20 cellular contexts compared by ENCODE assay signal in the genomic region with DNA sequence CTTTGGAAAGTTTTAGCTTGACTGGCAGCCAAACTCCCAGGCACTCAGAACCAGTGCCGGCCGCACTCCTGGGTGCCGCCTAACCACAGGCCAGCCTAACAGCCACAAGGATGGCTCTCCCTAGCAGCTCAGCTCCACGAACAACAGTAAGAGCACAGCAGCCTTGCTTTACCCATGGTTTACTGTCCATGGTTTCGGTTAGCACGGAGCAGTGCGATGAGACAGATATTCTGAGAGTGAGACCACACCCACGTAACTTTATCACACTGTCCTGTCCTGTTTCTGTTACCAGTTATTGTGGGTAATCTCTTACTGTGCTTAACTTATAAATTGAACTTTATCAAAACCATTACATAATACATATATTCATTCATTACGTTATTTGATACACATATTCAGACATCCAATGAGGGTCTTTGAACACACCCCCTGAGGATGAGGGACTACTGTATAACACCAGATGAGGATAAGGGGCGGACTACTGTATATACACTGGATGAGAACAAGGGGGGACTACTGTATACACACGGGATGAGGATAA. TPM values are rescaled to one million over a fixed set of nuclear protein-coding genes. Genes with fewer than 3 reads are reported as not detected.
DNase-seq lines count a peak whose midpoint lies in the region; ATAC-seq, FAIRE-seq and TF ChIP-seq lines count a peak whose summit lies in the region.
"Had no signal": no experiment of that assay in that cellular context is flagged by ENCODE, and none has a peak within 500 bp of the region (broad histone marks: within the 10 kb centered on the region; RNA-seq: fewer than 3 reads in every experiment).

No MANE protein-coding gene starts in this region.

- peak in 1 of 2 experiments; percentile 62 for DNase-seq in A549 (ENCODE audit: low read depth in 1 of 2, low spot score in 1 of 2)
- no peak for DNase-seq in SK-N-MC (ENCODE audit: low read depth, low spot score)
- DNase-seq in left lobe of liver (ENCODE audit: low spot score) = no peak
- no peak for DNase-seq in GF-D8 (lab: John Stamatoyannopoulos, UW)
- no peak for DNase-seq in NCI-H2029 treated with DMSO at 0.1 percent for 48 hours (lab: John Stamatoyannopoulos, UW)
- no peak for DNase-seq in KG1 (lab: John Stamatoyannopoulos, UW)
- DNase-seq in NCI-H187 treated with DMSO at 0.1 percent for 48 hours (lab: John Stamatoyannopoulos, UW) = no peak
- DNase-seq: activated CD8-positive, alpha-beta memory T cell treated with anti-CD3 and anti-CD28 coated beads for 24 hours; activated effector memory CD4-positive, alpha-beta T cell treated with anti-CD3 and anti-CD28 coated beads, Interleukin-2, amount 50 U/mL, for 16 hours; AML-193; body of pancreas; effector CD4-positive, alpha-beta T cell; foreskin melanocyte; NCI-H1048; NCI-H2227 treated with DMSO at 0.1 percent for 48 hours; sigmoid colon; stimulated activated CD4-positive, alpha-beta T cell treated with anti-CD3 and anti-CD28 coated beads, Interleukin-2, amount 100 ng/mL, for 48 hours; stimulated activated CD8-positive, alpha-beta memory T cell treated with anti-CD3 and anti-CD28 coated beads, Interleukin-4, amount 100 ng/mL, for 48 hours; transverse colon had no signal

- 90% methylated on average over 11 of the region's 11 CpGs for WGBS in A549 (ENCODE audit: missing lambda C conversion rate)

- H3K9me3 ChIP-seq in A549 (peaks cover 20% of the 10 kb centered on the region), HEK293 (ENCODE audit: control insufficient read depth, insufficient read depth, low read depth, low read length) (no peaks in the 10 kb centered on the region), SK-N-MC (ENCODE audit: low read depth, low read length) (no peaks in the 10 kb centered on the region)
- H3K9me3 ChIP-seq: body of pancreas, sigmoid colon, transverse colon had no signal

- no peak for FAIRE-seq in A549 (lab: Jason Lieb, UNC)

- TF ChIP-seq RAD21 in A549 (conservative IDR thresholded peaks at IDR 0.05 in 1 of 2, IDR thresholded peaks at IDR 0.05 in 1 of 2) = no peak

- H3K4me3 ChIP-seq in A549 = no peak overlapping the region
- no peak overlapping the region for H3K4me3 ChIP-seq in HEK293 (ENCODE audit: low read depth, low read length)
- no peak overlapping the region for H3K4me3 ChIP-seq in SK-N-MC
- H3K4me3 ChIP-seq: body of pancreas, sigmoid colon, transverse colon had no signal

- H3K27ac ChIP-seq in A549 (no peak overlapping the region), HEK293 (ENCODE audit: extremely low read depth, low read depth, low read length) (no peak overlapping the region), SK-N-MC (peak overlapping the region; percentile 60)
- H3K27ac ChIP-seq: body of pancreas, sigmoid colon, transverse colon had no signal

- POLR2A ChIA-PET in A549 (lab: Yijun Ruan, JAX) (no interaction called here), HEK293 (lab: Yijun Ruan, JAX) (no interaction called here)

- ATAC-seq in A549 (peak; percentile 60 to 74), left lobe of liver (peak; percentile 9)
- ATAC-seq: body of pancreas had no signal

- CTCF ChIA-PET in A549 (lab: Yijun Ruan, JAX) (interaction anchor here (1.5 to 1.6 kb wide), 2 partner anchors 12 to 147 kb away, joined by 3 to 5 read pairs; a partner anchor contains a TSS), HEK293 (lab: Yijun Ruan, JAX) (no interaction called here)

- H3K9ac ChIP-seq in SK-N-MC (ENCODE audit: insufficient read length) = no peak overlapping the region

- H3K4me1 ChIP-seq in A549 (peaks cover 10% of the 10 kb centered on the region; the same call in 1 of the 3 replicates), HEK293 (ENCODE audit: control insufficient read depth, insufficient read depth, low read length) (no peaks in the 10 kb centered on the region)
- H3K4me1 ChIP-seq: body of pancreas had no signal

- no peak overlapping the region for H3K4me2 ChIP-seq in A549

- TF ChIP-seq POLR2A in A549 (IDR thresholded peaks at IDR 0.05; ENCODE audit: low read length) = no peak

- TF ChIP-seq EP300 in A549 (IDR thresholded peaks at IDR 0.05) = no peak

- TF ChIP-seq CTCF in A549 (IDR thresholded peaks at IDR 0.05) (no peak), HEK293 (tag by site-specific recombination; IDR thresholded peaks at IDR 0.05) (no peak)

- peaks cover 8 to 85% of the 10 kb centered on the region in 2 experiments for H3K36me3 ChIP-seq in HEK293 (ENCODE audit: control insufficient read depth in 2 of 2, insufficient read depth in 1 of 2, low read length in 2 of 2)
- peaks cover 56% of the 10 kb centered on the region for H3K36me3 ChIP-seq in SK-N-MC (ENCODE audit: insufficient read depth, low read length)

TF ChIP-seq in A549, 52 proteins besides CTCF, POLR2A, EP300 and RAD21 (continues in another document):
- no peak for TF ChIP-seq KDM5A (IDR thresholded peaks at IDR 0.05)
- TF ChIP-seq ESRRA (IDR thresholded peaks at IDR 0.05; ENCODE audit: borderline replicate concordance, low read length) = no peak
- TF ChIP-seq ZFP36 (IDR thresholded peaks at IDR 0.05; ENCODE audit: borderline replicate concordance, partially characterized antibody) = no peak
- TF ChIP-seq, protein P1, sequence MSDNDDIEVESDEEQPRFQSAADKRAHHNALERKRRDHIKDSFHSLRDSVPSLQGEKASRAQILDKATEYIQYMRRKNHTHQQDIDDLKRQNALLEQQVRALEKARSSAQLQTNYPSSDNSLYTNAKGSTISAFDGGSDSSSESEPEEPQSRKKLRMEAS (IDR thresholded peaks at IDR 0.05) = no peak
- TF ChIP-seq ZNF302 (CRISPR knock-in tag; IDR thresholded peaks at IDR 0.05) = no peak
- no peak for TF ChIP-seq POLR2AphosphoS2 (conservative IDR thresholded peaks at IDR 0.05; ENCODE audit: low read length)
- no peak for TF ChIP-seq HOXB13 (CRISPR knock-in tag; IDR thresholded peaks at IDR 0.05; ENCODE audit: low read depth)
- TF ChIP-seq, protein P2, sequence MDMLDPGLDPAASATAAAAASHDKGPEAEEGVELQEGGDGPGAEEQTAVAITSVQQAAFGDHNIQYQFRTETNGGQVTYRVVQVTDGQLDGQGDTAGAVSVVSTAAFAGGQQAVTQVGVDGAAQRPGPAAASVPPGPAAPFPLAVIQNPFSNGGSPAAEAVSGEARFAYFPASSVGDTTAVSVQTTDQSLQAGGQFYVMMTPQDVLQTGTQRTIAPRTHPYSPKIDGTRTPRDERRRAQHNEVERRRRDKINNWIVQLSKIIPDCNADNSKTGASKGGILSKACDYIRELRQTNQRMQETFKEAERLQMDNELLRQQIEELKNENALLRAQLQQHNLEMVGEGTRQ (IDR thresholded peaks at IDR 0.05) = no peak
- no peak for TF ChIP-seq RCOR1 (IDR thresholded peaks at IDR 0.05; ENCODE audit: low read depth, low read length)
- TF ChIP-seq SMC3 (IDR thresholded peaks at IDR 0.05) = no peak
- no peak for TF ChIP-seq JUNB (IDR thresholded peaks at IDR 0.05)

TF ChIP-seq in HEK293, 187 proteins besides CTCF, POLR2A, EP300 and RAD21 (continues in another document):
- TF ChIP-seq ZNF112 (tag by site-specific recombination; IDR thresholded peaks at IDR 0.05) (no peak), ZNF600 (tag by site-specific recombination; IDR thresholded peaks at IDR 0.05) (peak; percentile 69), ZNF121 (tag by site-specific recombination; IDR thresholded peaks at IDR 0.05) (peak; percentile 69; the same call in 1 of the 2 replicates)
- TF ChIP-seq, protein P3, sequence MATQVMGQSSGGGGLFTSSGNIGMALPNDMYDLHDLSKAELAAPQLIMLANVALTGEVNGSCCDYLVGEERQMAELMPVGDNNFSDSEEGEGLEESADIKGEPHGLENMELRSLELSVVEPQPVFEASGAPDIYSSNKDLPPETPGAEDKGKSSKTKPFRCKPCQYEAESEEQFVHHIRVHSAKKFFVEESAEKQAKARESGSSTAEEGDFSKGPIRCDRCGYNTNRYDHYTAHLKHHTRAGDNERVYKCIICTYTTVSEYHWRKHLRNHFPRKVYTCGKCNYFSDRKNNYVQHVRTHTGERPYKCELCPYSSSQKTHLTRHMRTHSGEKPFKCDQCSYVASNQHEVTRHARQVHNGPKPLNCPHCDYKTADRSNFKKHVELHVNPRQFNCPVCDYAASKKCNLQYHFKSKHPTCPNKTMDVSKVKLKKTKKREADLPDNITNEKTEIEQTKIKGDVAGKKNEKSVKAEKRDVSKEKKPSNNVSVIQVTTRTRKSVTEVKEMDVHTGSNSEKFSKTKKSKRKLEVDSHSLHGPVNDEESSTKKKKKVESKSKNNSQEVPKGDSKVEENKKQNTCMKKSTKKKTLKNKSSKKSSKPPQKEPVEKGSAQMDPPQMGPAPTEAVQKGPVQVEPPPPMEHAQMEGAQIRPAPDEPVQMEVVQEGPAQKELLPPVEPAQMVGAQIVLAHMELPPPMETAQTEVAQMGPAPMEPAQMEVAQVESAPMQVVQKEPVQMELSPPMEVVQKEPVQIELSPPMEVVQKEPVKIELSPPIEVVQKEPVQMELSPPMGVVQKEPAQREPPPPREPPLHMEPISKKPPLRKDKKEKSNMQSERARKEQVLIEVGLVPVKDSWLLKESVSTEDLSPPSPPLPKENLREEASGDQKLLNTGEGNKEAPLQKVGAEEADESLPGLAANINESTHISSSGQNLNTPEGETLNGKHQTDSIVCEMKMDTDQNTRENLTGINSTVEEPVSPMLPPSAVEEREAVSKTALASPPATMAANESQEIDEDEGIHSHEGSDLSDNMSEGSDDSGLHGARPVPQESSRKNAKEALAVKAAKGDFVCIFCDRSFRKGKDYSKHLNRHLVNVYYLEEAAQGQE (tag by site-specific recombination; IDR thresholded peaks at IDR 0.05) = 0 out of 2 replicates have a peak, but pooled peaks have one; percentile 36

RNA-seq across cellular contexts. Expression of a gene that starts 12.4 kb away (rescaled TPM):
- polyA plus RNA-seq in A549 (2011; rRNA removed) = 171 and 175 TPM in 2 replicates
- polyA plus RNA-seq in A549 (2012; cell fraction: cytosol; rRNA removed) = 242 and 287 TPM in 2 replicates
- polyA plus RNA-seq in A549 (2012; cell fraction: nucleus; rRNA removed) = 283 and 294 TPM in 2 replicates
- polyA plus RNA-seq in A549 (2017; fragmentation: RNase III; extraction: RNeasy Plus Mini Kit Qiagen cat#74134 plus additional on column Dnase treatment) = 169 to 194 TPM (median 173 TPM) in 3 replicates
- polyA minus RNA-seq in A549 (2011; rRNA and poly(A)+ RNA removed) = 233 and 279 TPM in 2 replicates
- 147 TPM for total RNA-seq in left lobe of liver

RNA-seq across cellular contexts. Expression of a gene that starts 37.7 kb away (rescaled TPM):
- polyA plus RNA-seq in A549 (2011; rRNA removed) (1.1 and 1.2 TPM in 2 replicates), A549 (2017; fragmentation: RNase III; extraction: RNeasy Plus Mini Kit Qiagen cat#74134 plus additional on column Dnase treatment) (3.9 to 5.2 TPM (median 4.0 TPM) in 3 replicates)
- polyA plus RNA-seq in A549 (2012; cell fraction: cytosol; rRNA removed) = 6.2 and 7.5 TPM in 2 replicates
- polyA plus RNA-seq in A549 (2012; cell fraction: nucleus; rRNA removed) = 36.4 and 48.1 TPM in 2 replicates
- polyA minus RNA-seq in A549 (2011; rRNA and poly(A)+ RNA removed) = 1.2 and 2.3 TPM in 2 replicates
- 0.10 TPM for total RNA-seq in left lobe of liver
- total RNA-seq: body of pancreas, sigmoid colon, transverse colon had no signal
